10 cellular contexts compared by ENCODE assay signal in the genomic region with DNA sequence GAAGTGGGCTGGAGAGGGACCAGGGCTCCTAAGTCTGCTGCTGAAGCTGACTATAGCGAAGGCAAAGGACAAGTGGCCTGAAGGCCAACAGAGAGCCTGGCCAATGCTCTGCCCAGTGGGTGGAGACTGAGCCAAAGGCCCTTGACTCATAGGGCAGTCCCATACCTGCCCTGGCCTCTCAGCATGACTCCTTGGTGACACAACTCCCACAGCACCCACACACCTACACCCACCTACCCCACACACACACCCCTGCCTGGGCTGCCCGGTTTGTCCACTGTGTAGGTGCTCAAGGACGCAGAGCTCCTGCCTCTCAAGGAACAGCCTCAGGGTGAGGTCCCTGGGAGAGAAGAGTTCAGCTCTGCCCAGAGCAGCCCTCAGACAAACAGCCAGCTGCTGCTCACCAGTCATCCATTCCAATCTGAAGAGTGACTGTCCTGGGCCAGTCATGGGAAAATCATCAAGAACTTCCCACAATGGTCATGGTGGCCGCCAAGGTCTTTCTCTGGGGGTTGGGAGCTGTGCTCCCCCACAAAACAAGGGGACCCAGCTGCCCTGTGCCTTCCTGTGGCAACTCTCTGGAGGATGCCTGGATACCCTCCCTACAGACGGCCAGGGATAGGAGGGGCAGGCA. TPM values are rescaled to one million over a fixed set of nuclear protein-coding genes. Genes with fewer than 3 reads are reported as not detected.
A peak's percentile ranks its signal among the peaks of the same experiment; 100 is the strongest.
DNase-seq lines count a peak whose midpoint lies in the region; ATAC-seq lines count a peak whose summit lies in the region.
"Had no signal": no experiment of that assay in that cellular context is flagged by ENCODE, and none has a peak within 500 bp of the region (broad histone marks: within the 10 kb centered on the region; RNA-seq: fewer than 3 reads in every experiment).

No MANE protein-coding gene starts in this region.

- no peaks in the 10 kb centered on the region for H3K27me3 Mint-ChIP-seq in activated T-cell treated with anti-CD3 and anti-CD28 coated beads, Interleukin-2, amount 50 U/mL, for 4 hours (ENCODE audit: low read depth)
- no peaks in the 10 kb centered on the region for H3K27me3 Mint-ChIP-seq in activated CD4-positive, alpha-beta memory T cell treated with anti-CD3 and anti-CD28 coated beads, Interleukin-2, amount 10 ng/mL, durations not matched to agents 7 days and 5 days
- H3K27me3 Mint-ChIP-seq in immature natural killer cell (ENCODE audit: low read depth in 3 of 3), result peaks cover 0 to 25% (median 4%) of the 10 kb centered on the region in 3 donors
- no peaks in the 10 kb centered on the region for H3K27me3 Mint-ChIP-seq in stimulated activated naive CD8-positive, alpha-beta T cell treated with anti-CD3 and anti-CD28 coated beads, Interleukin-15, amount 100 ng/mL, for 72 hours

- no peak for ATAC-seq in activated T-cell treated with anti-CD3 and anti-CD28 coated beads, Interleukin-2, amount 50 U/mL, for 4 hours
- ATAC-seq in stimulated activated naive CD8-positive, alpha-beta T cell treated with anti-CD3 and anti-CD28 coated beads, Interleukin-15, amount 100 ng/mL, for 72 hours, result no peak
- ATAC-seq in HG02798 (IDR thresholded peaks at IDR 0.05; ENCODE audit: poor library complexity, unreplicated experiment), result no peak
- no peak for ATAC-seq in GM21526 (IDR thresholded peaks at IDR 0.05; ENCODE audit: low FRiP score, unreplicated experiment)

- CTCF ChIA-PET in activated CD4-positive, alpha-beta memory T cell treated with anti-CD3 and anti-CD28 coated beads, Interleukin-2, amount 10 ng/mL, durations not matched to agents 7 days and 5 days (lab: Charles Lee), result interaction anchor here (1.6 to 2.7 kb wide), 2 partner anchors 28 to 40 kb away, joined by 3 to 14 read pairs; no protein-coding TSS in a partner anchor

- POLR2A ChIA-PET in activated CD4-positive, alpha-beta memory T cell treated with anti-CD3 and anti-CD28 coated beads, Interleukin-2, amount 10 ng/mL, durations not matched to agents 7 days and 5 days (lab: Charles Lee), result interaction anchor here (1.7 to 15.7 kb wide), 2 partner anchors 11 to 20 kb away, joined by 8 to 244 read pairs; no protein-coding TSS in a partner anchor

- H3K36me3 Mint-ChIP-seq in activated T-cell treated with anti-CD3 and anti-CD28 coated beads, Interleukin-2, amount 50 U/mL, for 4 hours (ENCODE audit: insufficient read depth), result peaks cover 57% of the 10 kb centered on the region
- peaks cover 82% of the 10 kb centered on the region for H3K36me3 Mint-ChIP-seq in activated CD4-positive, alpha-beta memory T cell treated with anti-CD3 and anti-CD28 coated beads, Interleukin-2, amount 10 ng/mL, durations not matched to agents 7 days and 5 days (ENCODE audit: low read depth)
- H3K36me3 Mint-ChIP-seq in immature natural killer cell, result peaks cover 0 to 20% (median 10%) of the 10 kb centered on the region in 3 donors

- H3K27ac Mint-ChIP-seq in activated CD4-positive, alpha-beta memory T cell treated with anti-CD3 and anti-CD28 coated beads, Interleukin-2, amount 10 ng/mL, durations not matched to agents 7 days and 5 days, result peak overlapping the region; percentile 54
- peak overlapping the region in 5 of 6 donors; percentile 30 to 86 (median 67) for H3K27ac Mint-ChIP-seq in immature natural killer cell
- H3K27ac Mint-ChIP-seq in stimulated activated naive CD8-positive, alpha-beta T cell treated with anti-CD3 and anti-CD28 coated beads, Interleukin-15, amount 100 ng/mL, for 72 hours, result peak overlapping the region; percentile 84

- H3K4me3 Mint-ChIP-seq in activated T-cell treated with anti-CD3 and anti-CD28 coated beads, Interleukin-2, amount 50 U/mL, for 4 hours, result peak overlapping the region; percentile 91
- H3K4me3 Mint-ChIP-seq in activated CD4-positive, alpha-beta memory T cell treated with anti-CD3 and anti-CD28 coated beads, Interleukin-2, amount 10 ng/mL, durations not matched to agents 7 days and 5 days, result peak overlapping the region; percentile 21
- peak overlapping the region in 3 of 5 donors; percentile 8 to 48 (median 17) for H3K4me3 Mint-ChIP-seq in immature natural killer cell
- H3K4me3 Mint-ChIP-seq in stimulated activated naive CD8-positive, alpha-beta T cell treated with anti-CD3 and anti-CD28 coated beads, Interleukin-15, amount 100 ng/mL, for 72 hours, result peak overlapping the region; percentile 66 to 89

- H3K4me1 Mint-ChIP-seq in activated T-cell treated with anti-CD3 and anti-CD28 coated beads, Interleukin-2, amount 50 U/mL, for 4 hours (ENCODE audit: low read depth), result peaks cover 83% of the 10 kb centered on the region
- peaks cover 65% of the 10 kb centered on the region for H3K4me1 Mint-ChIP-seq in activated CD4-positive, alpha-beta memory T cell treated with anti-CD3 and anti-CD28 coated beads, Interleukin-2, amount 10 ng/mL, durations not matched to agents 7 days and 5 days
- H3K4me1 Mint-ChIP-seq in immature natural killer cell, result peaks cover 69 to 84% of the 10 kb centered on the region in 2 donors
- peaks cover 89% of the 10 kb centered on the region for H3K4me1 Mint-ChIP-seq in stimulated activated naive CD8-positive, alpha-beta T cell treated with anti-CD3 and anti-CD28 coated beads, Interleukin-15, amount 100 ng/mL, for 72 hours

- no peaks in the 10 kb centered on the region for H3K9me3 Mint-ChIP-seq in activated T-cell treated with anti-CD3 and anti-CD28 coated beads, Interleukin-2, amount 50 U/mL, for 4 hours
- H3K9me3 Mint-ChIP-seq in activated CD4-positive, alpha-beta memory T cell treated with anti-CD3 and anti-CD28 coated beads, Interleukin-2, amount 10 ng/mL, durations not matched to agents 7 days and 5 days, result no peaks in the 10 kb centered on the region
- H3K9me3 Mint-ChIP-seq in immature natural killer cell, result no peaks in the 10 kb centered on the region
- H3K9me3 Mint-ChIP-seq in stimulated activated naive CD8-positive, alpha-beta T cell treated with anti-CD3 and anti-CD28 coated beads, Interleukin-15, amount 100 ng/mL, for 72 hours, result no peaks in the 10 kb centered on the region

- DNase-seq in activated T-cell treated with anti-CD3 and anti-CD28 coated beads, Interleukin-2, amount 50 U/mL, for 4 hours, result no peak
- DNase-seq in activated T-cell treated with anti-CD3 and anti-CD28 coated beads for 4 hours (no peak), immature natural killer cell (no peak), NCI-H1048 (lab: John Stamatoyannopoulos, UW) (no peak)
- DNase-seq in activated CD4-positive, alpha-beta memory T cell treated with anti-CD3 and anti-CD28 coated beads, Interleukin-2, amount 10 ng/mL, durations not matched to agents 7 days and 5 days, result no peak
- no peak for DNase-seq in stimulated activated naive CD8-positive, alpha-beta T cell treated with anti-CD3 and anti-CD28 coated beads, Interleukin-15, amount 100 ng/mL, for 72 hours
- DNase-seq: COR-L47, NCI-H1092 treated with DMSO at 0.1 percent for 48 hours had no signal

RNA-seq across cellular contexts. Expression of a gene that starts 5.0 kb away (rescaled TPM):
- 100 to 1,000 TPM; 199 to 329 (median 211) TPM for total RNA-seq in activated T-cell treated with anti-CD3 and anti-CD28 coated beads, Interleukin-2, amount 50 U/mL, for 4 hours
- 100 to 1,000 TPM; 188 to 201 TPM for total RNA-seq in activated CD4-positive, alpha-beta memory T cell treated with anti-CD3 and anti-CD28 coated beads, Interleukin-2, amount 10 ng/mL, durations not matched to agents 7 days and 5 days
- 10 to 100 TPM; 21.8 to 62.4 (median 40.2) TPM for polyA plus RNA-seq in immature natural killer cell

RNA-seq across cellular contexts. Expression of a gene that starts 55.4 kb away (rescaled TPM):
- total RNA-seq in activated T-cell treated with anti-CD3 and anti-CD28 coated beads, Interleukin-2, amount 50 U/mL, for 4 hours, result 1 to 10 TPM in 2 of 3 donors, under 1 TPM in 1; 0.47 to 1.1 (median 1.0) TPM
- not detected for total RNA-seq in activated CD4-positive, alpha-beta memory T cell treated with anti-CD3 and anti-CD28 coated beads, Interleukin-2, amount 10 ng/mL, durations not matched to agents 7 days and 5 days
- under 1 TPM in 1 of 3 donors, not detected in 2; 0.96 TPM for polyA plus RNA-seq in immature natural killer cell

Comparison
In these comparisons a context has a peak if more than half of its experiments do, and no peak if none do; other contexts are left out.
1. H3K4me3 Mint-ChIP-seq: peak in every context shown above with its lines; median percentile 91 in activated T-cell treated with anti-CD3 and anti-CD28 coated beads, Interleukin-2, amount 50 U/mL, for 4 hours; 78 in stimulated activated naive CD8-positive, alpha-beta T cell treated with anti-CD3 and anti-CD28 coated beads, Interleukin-15, amount 100 ng/mL, for 72 hours; 21 in activated CD4-positive, alpha-beta memory T cell treated with anti-CD3 and anti-CD28 coated beads, Interleukin-2, amount 10 ng/mL, durations not matched to agents 7 days and 5 days; 17 in immature natural killer cell.